34 cellular contexts compared by ENCODE assay signal in genomic region chr16:66711581-66711980, GRCh38.
"Had no signal": no experiment of that assay in that cellular context is flagged by ENCODE, and none has a peak within 500 bp of the region (broad histone marks: within the 10 kb centered on the region; RNA-seq: fewer than 3 reads in every experiment).

No MANE protein-coding gene starts in this region.

- H3K4me1 ChIP-seq: body of pancreas, breast epithelium had no signal

- H3K27me3 ChIP-seq: adrenal gland, body of pancreas, brain microvascular endothelial cell, breast epithelium had no signal

- H3K27ac ChIP-seq: adrenal gland, body of pancreas, brain microvascular endothelial cell, breast epithelium, VCaP had no signal

- H3K4me3 ChIP-seq: adrenal gland, body of pancreas, breast epithelium had no signal

- DNase-seq: activated B cell treated with CpG ODN at 0.5 μM for 24 hours; activated CD4-positive, alpha-beta memory T cell treated with anti-CD3 and anti-CD28 coated beads for 36 hours; activated CD4-positive, alpha-beta T cell treated with anti-CD3 and anti-CD28 coated beads for 4 hours; activated CD4-positive, alpha-beta T cell treated with anti-CD3 and anti-CD28 coated beads, Interleukin-2, amount 10 ng/mL, durations not matched to agents 24 days and 14 days; activated CD4-positive, alpha-beta T cell treated with anti-CD3 and anti-CD28 coated beads, Interleukin-2, amount 50 U/mL, for 1 hour; activated CD4-positive, alpha-beta T cell treated with anti-CD3 and anti-CD28 coated beads, Interleukin-2, amount 50 U/mL, for 4 hours; activated CD4-positive, CD25-positive, alpha-beta regulatory T cell treated with anti-CD3 and anti-CD28 coated beads, Interleukin-2, amount 50 U/mL, for 72 hours; activated CD8-positive, alpha-beta memory T cell treated with anti-CD3 and anti-CD28 coated beads, Interleukin-2, amount 50 U/mL, for 4 hours; activated CD8-positive, alpha-beta T cell treated with anti-CD3 and anti-CD28 coated beads for 36 hours; activated effector memory CD4-positive, alpha-beta T cell treated with anti-CD3 and anti-CD28 coated beads, Interleukin-2, amount 50 U/mL, for 16 hours; activated gamma-delta T cell treated with Interleukin-2 at 50 U/mL for 16 hours; activated naive CD4-positive, alpha-beta T cell; activated naive CD4-positive, alpha-beta T cell treated with anti-CD3 and anti-CD28 coated beads for 36 hours; activated naive CD4-positive, alpha-beta T cell treated with anti-CD3 and anti-CD28 coated beads, Interleukin-2, amount 50 U/mL, for 16 hours; activated naive CD8-positive, alpha-beta T cell treated with anti-CD3 and anti-CD28 coated beads for 36 hours; activated T-cell treated with anti-CD3 and anti-CD28 coated beads for 4 hours; activated T-cell treated with anti-CD3 and anti-CD28 coated beads, Interleukin-2, amount 50 U/mL, for 1 hour; activated T-cell treated with anti-CD3 and anti-CD28 coated beads, Interleukin-2, amount 50 U/mL, for 4 hours; activated T-cell treated with anti-CD3 and anti-CD28 coated beads, Interleukin-2, amount 50 U/mL, for 72 hours; adrenal gland; amniotic stem cell; aorta; body of pancreas; brain microvascular endothelial cell; central memory CD4-positive, alpha-beta T cell; T-helper 1 cell; T-helper 2 cell; T-helper 9 cell had no signal

- ATAC-seq: activated CD8-positive, alpha-beta T cell treated with anti-CD3 and anti-CD28 coated beads for 36 hours; activated naive CD4-positive, alpha-beta T cell treated with anti-CD3 and anti-CD28 coated beads, Interleukin-2, amount 50 U/mL, for 72 hours; activated T-cell treated with anti-CD3 and anti-CD28 coated beads, Interleukin-2, amount 50 U/mL, for 4 hours; activated T-helper 17 cell treated with anti-CD3 and anti-CD28 coated beads, Interleukin-2, amount 50 U/mL, for 72 hours; body of pancreas had no signal

- FAIRE-seq: astrocyte, TTC549 had no signal

- H3K9me3 ChIP-seq: adrenal gland, body of pancreas had no signal

- H3K36me3 ChIP-seq: adrenal gland, brain microvascular endothelial cell, breast epithelium had no signal
